Comparison of ENCODE assay signal across 18 cellular contexts in genomic region chrX:44580466-44580865, GRCh38. TPM values are rescaled to one million over a fixed set of nuclear protein-coding genes. Genes with fewer than 3 reads are reported as not detected.
DNase-seq lines count a peak whose midpoint lies in the region; FAIRE-seq and TF ChIP-seq lines count a peak whose summit lies in the region.
"Had no signal": no experiment of that assay in that cellular context is flagged by ENCODE, and none has a peak within 500 bp of the region (broad histone marks: within the 10 kb centered on the region; RNA-seq: fewer than 3 reads in every experiment).

No MANE protein-coding gene starts in this region.

- BruUV-seq in endothelial cell of umbilical vein (replicated peaks; lab: Mats Ljungman, UMichigan) = no TSS peak

- no peak overlapping the region for H2BK5ac ChIP-seq in mesenchymal stem cell (ENCODE audit: low read depth, low read length, poor library complexity, severe bottlenecking)

- H2AFZ ChIP-seq in endothelial cell of umbilical vein (ENCODE audit: low read depth, low read length) (no peak overlapping the region), mesenchymal stem cell (ENCODE audit: low read depth, low read length) (no peak overlapping the region)

- H3K4me3 ChIP-seq in endothelial cell of umbilical vein (replicated peaks in 1 of 3; ENCODE audit: insufficient read depth in 1 of 3, low read depth in 1 of 3, low read length in 3 of 3) (no peak overlapping the region), mesenchymal stem cell (ENCODE audit: insufficient read depth in 1 of 2, low read depth in 1 of 2, low read length in 2 of 2) (no peak overlapping the region), vagina (no peak overlapping the region), esophagus muscularis mucosa (no peak overlapping the region)
- H3K4me3 ChIP-seq: body of pancreas, lung, SK-N-MC had no signal

- H3K23ac ChIP-seq in mesenchymal stem cell (ENCODE audit: low read length in 2 of 2) = no peak overlapping the region

- POLR2A ChIA-PET in endothelial cell of umbilical vein (lab: Charles Lee) = no interaction called here

- no peaks in the 10 kb centered on the region for H3K79me2 ChIP-seq in endothelial cell of umbilical vein (ENCODE audit: control insufficient read depth, insufficient read depth, low read length)

- no peak overlapping the region for H3K9ac ChIP-seq in endothelial cell of umbilical vein (replicated peaks; ENCODE audit: extremely low read depth, insufficient read depth, low read length)
- H3K9ac ChIP-seq in mesenchymal stem cell (ENCODE audit: low read length) = no peak overlapping the region

- H3K79me1 ChIP-seq in mesenchymal stem cell (replicated peaks; ENCODE audit: low read length, poor library complexity, severe bottlenecking) = no peaks in the 10 kb centered on the region

- WGBS in mesenchymal stem cell = 50% methylated on average over 2 of the region's 3 CpGs
- WGBS in esophagus muscularis mucosa = 66% methylated on average over 3 of the region's 3 CpGs

- H3K27ac ChIP-seq in endothelial cell of umbilical vein (ENCODE audit: insufficient read depth, low read depth, low read length) = no peak overlapping the region
- H3K27ac ChIP-seq in mesenchymal stem cell (ENCODE audit: low read length, poor library complexity, severe bottlenecking) = no peak overlapping the region
- H3K27ac ChIP-seq in vagina = no peak overlapping the region
- H3K27ac ChIP-seq in esophagus muscularis mucosa (replicated peaks in 1 of 4) = no peak overlapping the region
- H3K27ac ChIP-seq: body of pancreas, HL-60, SK-N-MC had no signal

- no peak overlapping the region for H3K18ac ChIP-seq in mesenchymal stem cell (ENCODE audit: low read depth in 1 of 2, low read length in 2 of 2)

- TF ChIP-seq POLR2A in endothelial cell of umbilical vein (IDR thresholded peaks at IDR 0.05; ENCODE audit: low read depth, low read length) (no peak), vagina (IDR thresholded peaks at IDR 0.05) (no peak), esophagus muscularis mucosa (IDR thresholded peaks at IDR 0.05; ENCODE audit: low read depth) (no peak)

- no peaks in the 10 kb centered on the region for H3K9me1 ChIP-seq in endothelial cell of umbilical vein (replicated peaks; ENCODE audit: control insufficient read depth, extremely low read depth, insufficient read depth, low read length)

- no peak overlapping the region for H2BK12ac ChIP-seq in mesenchymal stem cell (ENCODE audit: low read length in 2 of 2)

- H3K4me1 ChIP-seq in endothelial cell of umbilical vein (ENCODE audit: control insufficient read depth, extremely low read depth, insufficient read depth, low read length) (no peaks in the 10 kb centered on the region), mesenchymal stem cell (ENCODE audit: control insufficient read depth, insufficient read depth, low read depth, low read length) (no peaks in the 10 kb centered on the region), vagina (no peaks in the 10 kb centered on the region), esophagus muscularis mucosa (no peaks in the 10 kb centered on the region)
- H3K4me1 ChIP-seq: body of pancreas had no signal

- H4K20me1 ChIP-seq in endothelial cell of umbilical vein (replicated peaks; ENCODE audit: control insufficient read depth, extremely low read depth, insufficient read depth, low read length) = no peaks in the 10 kb centered on the region

- TF ChIP-seq CTCF in endothelial cell of umbilical vein (IDR thresholded peaks at IDR 0.05; ENCODE audit: extremely low read depth in 1 of 2, insufficient read depth in 1 of 2, low read depth in 1 of 2, low read length in 2 of 2) = no peak
- TF ChIP-seq CTCF in vagina (IDR thresholded peaks at IDR 0.05) = no peak
- no peak for TF ChIP-seq CTCF in esophagus muscularis mucosa (IDR thresholded peaks at IDR 0.05)

- CTCF ChIA-PET in endothelial cell of umbilical vein (lab: Charles Lee) = no interaction called here

- intact Hi-C loops in endothelial cell of umbilical vein (cut with micrococcal nuclease) (no loop called here), vagina (cut with DNase I) (no loop called here), esophagus muscularis mucosa (cut with DNase I) (no loop called here)

- H3K4me2 ChIP-seq in endothelial cell of umbilical vein (ENCODE audit: insufficient read depth, low read length) (no peak overlapping the region), mesenchymal stem cell (ENCODE audit: low read length, poor library complexity, severe bottlenecking) (no peak overlapping the region)

- peak; percentile 62 for DNase-seq in EL
- peak; percentile 67 for DNase-seq in NCI-H226
- DNase-seq in endothelial cell of umbilical vein (ENCODE audit: low read depth, low spot score) = no peak
- DNase-seq in mesenchymal stem cell = peak; percentile 58
- DNase-seq in vagina (ENCODE audit: extremely low spot score in 2 of 2) = no peak
- DNase-seq in SHP77 (lab: John Stamatoyannopoulos, UW) = no peak
- DNase-seq in esophagus muscularis mucosa (ENCODE audit: extremely low spot score) = no peak
- DNase-seq in activated naive CD4-positive, alpha-beta T cell treated with anti-CD3 and anti-CD28 coated beads, Interleukin-2, amount 50 U/mL, for 16 hours = no peak
- DNase-seq: body of pancreas; CD4-positive, alpha-beta T cell; Karpas-422; NCI-H2081; stimulated activated naive B cell treated with anti-CD40 and anti-IgM and Interleukin-4, amounts not matched to agents 10 μg/mL and 1 μg/mL and 100 μg/mL, for 72 hours had no signal

- H2AK5ac ChIP-seq in mesenchymal stem cell (ENCODE audit: low read length, severe bottlenecking) = no peak overlapping the region

- H3K9me3 ChIP-seq in endothelial cell of umbilical vein (replicated peaks; ENCODE audit: control insufficient read depth, insufficient read depth, low read length) = no peaks in the 10 kb centered on the region
- H3K9me3 ChIP-seq in mesenchymal stem cell (ENCODE audit: control insufficient read depth, low read length) = no peaks in the 10 kb centered on the region
- H3K9me3 ChIP-seq in vagina = no peaks in the 10 kb centered on the region
- no peaks in the 10 kb centered on the region for H3K9me3 ChIP-seq in esophagus muscularis mucosa
- H3K9me3 ChIP-seq: body of pancreas had no signal

- peak; percentile 31 for FAIRE-seq in endothelial cell of umbilical vein (lab: Jason Lieb, UNC)
- FAIRE-seq: endometrium, H54 had no signal

- H3K36me3 ChIP-seq in endothelial cell of umbilical vein (ENCODE audit: control insufficient read depth in 2 of 2, extremely low read depth in 1 of 2, insufficient read depth in 2 of 2, low read length in 2 of 2) = no peaks in the 10 kb centered on the region
- no peaks in the 10 kb centered on the region for H3K36me3 ChIP-seq in mesenchymal stem cell (ENCODE audit: control insufficient read depth in 1 of 2, insufficient read depth in 2 of 2, low read depth in 1 of 2, low read length in 2 of 2)
- no peaks in the 10 kb centered on the region for H3K36me3 ChIP-seq in vagina
- H3K36me3 ChIP-seq in esophagus muscularis mucosa = no peaks in the 10 kb centered on the region

- H2BK120ac ChIP-seq in mesenchymal stem cell (ENCODE audit: low read depth, low read length) = no peak overlapping the region

- H3K14ac ChIP-seq in mesenchymal stem cell (ENCODE audit: low read length in 2 of 2) = no peak overlapping the region

- no peak overlapping the region for H2BK15ac ChIP-seq in mesenchymal stem cell (ENCODE audit: low read depth, poor library complexity, severe bottlenecking)

- no peak for TF ChIP-seq EP300 in esophagus muscularis mucosa (IDR thresholded peaks at IDR 0.05)

- H3K4ac ChIP-seq in mesenchymal stem cell (ENCODE audit: low read depth in 1 of 2, low read length in 2 of 2) = no peak overlapping the region

- dilution Hi-C loops in endothelial cell of umbilical vein (cut with MboI; ENCODE audit: extremely low pct_ligation_motif_present, low sequenced_read_pairs) = no loop called here

- H4K8ac ChIP-seq in mesenchymal stem cell (ENCODE audit: low read length) = no peak overlapping the region

- H3K27me3 ChIP-seq in endothelial cell of umbilical vein (ENCODE audit: control insufficient read depth in 2 of 2, insufficient read depth in 2 of 2, low read length in 2 of 2) (no peaks in the 10 kb centered on the region), mesenchymal stem cell (ENCODE audit: control insufficient read depth in 1 of 2, insufficient read depth in 1 of 2, low read length in 2 of 2) (no peaks in the 10 kb centered on the region), vagina (no peaks in the 10 kb centered on the region), esophagus muscularis mucosa (no peaks in the 10 kb centered on the region)
- H3K27me3 ChIP-seq: body of pancreas had no signal

- H4K91ac ChIP-seq in mesenchymal stem cell (ENCODE audit: low read length) = no peak overlapping the region

TF ChIP-seq in endothelial cell of umbilical vein, 7 proteins besides CTCF, POLR2A, EP300 and RAD21:
- TF ChIP-seq MYC (IDR thresholded peaks at IDR 0.05; ENCODE audit: low read depth, low read length) (no peak), POLR2AphosphoS5 (IDR thresholded peaks at IDR 0.05; ENCODE audit: insufficient read depth, low read depth, low read length) (no peak), GATA2 (IDR thresholded peaks at IDR 0.05; ENCODE audit: insufficient read depth, insufficient read length, low read depth, low read length) (no peak), EZH2 (IDR thresholded peaks at IDR 0.05; ENCODE audit: borderline replicate concordance, low read depth, low read length, severe bottlenecking) (no peak), FOS (IDR thresholded peaks at IDR 0.05; ENCODE audit: borderline replicate concordance, insufficient read depth, low read length) (no peak), JUN (IDR thresholded peaks at IDR 0.05; ENCODE audit: borderline replicate concordance, insufficient read depth, insufficient read length, low read depth) (no peak), MAX (IDR thresholded peaks at IDR 0.05; ENCODE audit: insufficient read depth, insufficient read length) (no peak)

RNA-seq across cellular contexts. Expression of gene FUNDC1, which starts 37.8 kb away (rescaled TPM):
- total RNA-seq in endothelial cell of umbilical vein (9.7 and 15.4 TPM in 2 replicates), vagina (12.0 TPM), esophagus muscularis mucosa (10 to 100 TPM in 2 of 4 donors, 1 to 10 TPM in 2; 7.3 to 11.4 (median 9.4) TPM)
- 6.1 and 10.2 TPM in 2 replicates for polyA plus RNA-seq in endothelial cell of umbilical vein
- 13.5 and 14.3 TPM in 2 replicates for polyA plus RNA-seq in endothelial cell of umbilical vein (2011; cell fraction: cytosol; rRNA removed)
- polyA plus RNA-seq in endothelial cell of umbilical vein (2011; cell fraction: nucleus; rRNA removed) = 5.0 and 7.1 TPM in 2 replicates
- 18.0 and 21.9 TPM in 2 replicates for polyA plus RNA-seq in endothelial cell of umbilical vein (2012)
- polyA minus RNA-seq in endothelial cell of umbilical vein = 2.6 and 3.9 TPM in 2 replicates
- polyA minus RNA-seq in endothelial cell of umbilical vein (2011; cell fraction: cytosol; rRNA and poly(A)+ RNA removed) = 7.7 TPM
- polyA minus RNA-seq in endothelial cell of umbilical vein (2011; cell fraction: nucleus; rRNA and poly(A)+ RNA removed) = 1.5 and 2.0 TPM in 2 replicates
- polyA plus RNA-seq in mesenchymal stem cell (2013, experiment 1 of 2) = 17.0 TPM
- 16.5 TPM for polyA plus RNA-seq in mesenchymal stem cell (2013, experiment 2 of 2)

Comparison
In these comparisons a context has a peak if more than half of its experiments do, and no peak if none do; other contexts are left out.
1. DNase-seq: peak in EL (single experiment), NCI-H226 (single experiment) and mesenchymal stem cell (single experiment); none in endothelial cell of umbilical vein (single experiment), vagina (0 of 2), SHP77 (0 of 2), esophagus muscularis mucosa (single experiment) and activated naive CD4-positive, alpha-beta T cell treated with anti-CD3 and anti-CD28 coated beads, Interleukin-2, amount 50 U/mL, for 16 hours (single experiment).